ENCODE assay signal across 18 cellular contexts in genomic region chr16:84893467-84893848, GRCh38.
DNase-seq lines count a peak whose midpoint lies in the region; ATAC-seq and TF ChIP-seq lines count a peak whose summit lies in the region.
"Had no signal": no experiment of that assay in that cellular context is flagged by ENCODE, and none has a peak within 500 bp of the region (broad histone marks: within the 10 kb centered on the region; RNA-seq: fewer than 3 reads in every experiment).

No MANE protein-coding gene starts in this region.

- H3K27ac ChIP-seq in HL-60 (replicated peaks) (peak overlapping the region; percentile 17; the same call in 1 of the 2 replicates), right lobe of liver (peak overlapping the region; percentile 56 to 70 (median 69)), upper lobe of right lung (peak overlapping the region; percentile 7)
- H3K27ac ChIP-seq: SJCRH30 had no signal

- no peak for TF ChIP-seq CTCF in HL-60 (IDR thresholded peaks at IDR 0.05; ENCODE audit: insufficient read depth, low read length)
- no peak for TF ChIP-seq CTCF in right lobe of liver (IDR thresholded peaks at IDR 0.05)
- no peak for TF ChIP-seq CTCF in upper lobe of right lung (IDR thresholded peaks at IDR 0.05)
- TF ChIP-seq CTCF in progenitor cell of endocrine pancreas (IDR thresholded peaks at IDR 0.05; ENCODE audit: unreplicated experiment): no peak
- TF ChIP-seq CTCF in GM10266 (IDR thresholded peaks at IDR 0.05; ENCODE audit: control insufficient read depth, insufficient read depth, low read depth, missing control alignments): no peak

- H3K27ac Mint-ChIP-seq in progenitor cell of endocrine pancreas: no peak overlapping the region
- H3K27ac Mint-ChIP-seq: T-cell had no signal

- no peak for TF ChIP-seq POLR2A in right lobe of liver (IDR thresholded peaks at IDR 0.05)

- no peaks in the 10 kb centered on the region for H3K36me3 ChIP-seq in right lobe of liver
- H3K36me3 ChIP-seq in upper lobe of right lung: peaks cover 14% of the 10 kb centered on the region
- H3K36me3 ChIP-seq: SJCRH30 had no signal

- H3K27me3 Mint-ChIP-seq in progenitor cell of endocrine pancreas: no peaks in the 10 kb centered on the region

- H3K27me3 ChIP-seq in HL-60 (ENCODE audit: insufficient read depth, poor library complexity, severe bottlenecking) (peaks cover 5% of the 10 kb centered on the region), right lobe of liver (no peaks in the 10 kb centered on the region), upper lobe of right lung (no peaks in the 10 kb centered on the region)
- H3K27me3 ChIP-seq: Peyer's patch, SJCRH30 had no signal

- H3K36me3 Mint-ChIP-seq in progenitor cell of endocrine pancreas (ENCODE audit: insufficient read depth): peaks cover 6% of the 10 kb centered on the region
- H3K36me3 Mint-ChIP-seq: T-cell had no signal

- no peak overlapping the region for H3K4me3 Mint-ChIP-seq in progenitor cell of endocrine pancreas (ENCODE audit: low read depth)
- H3K4me3 Mint-ChIP-seq: T-cell had no signal

- 100% methylated on average over 3 of the region's 3 CpGs for WGBS in right lobe of liver (ENCODE audit: insufficient coverage, low coverage, low lambda C conversion rate, missing lambda C conversion rate)

- H3K4me1 ChIP-seq in right lobe of liver: peaks cover 0 to 13% (median 6%) of the 10 kb centered on the region in 4 donors
- peaks cover 12% of the 10 kb centered on the region for H3K4me1 ChIP-seq in upper lobe of right lung
- H3K4me1 ChIP-seq: Peyer's patch, SJCRH30 had no signal

- no peaks in the 10 kb centered on the region for H3K4me1 Mint-ChIP-seq in progenitor cell of endocrine pancreas (ENCODE audit: low read depth)
- H3K4me1 Mint-ChIP-seq: T-cell had no signal

- H3K4me3 ChIP-seq in HL-60 (replicated peaks; ENCODE audit: insufficient read depth, low read length) (no peak overlapping the region), right lobe of liver (no peak overlapping the region), upper lobe of right lung (no peak overlapping the region)
- H3K4me3 ChIP-seq: Peyer's patch, SJCRH30 had no signal

- no peaks in the 10 kb centered on the region for H3K9me3 Mint-ChIP-seq in progenitor cell of endocrine pancreas (ENCODE audit: low read depth)
- H3K9me3 Mint-ChIP-seq: T-cell had no signal

- intact Hi-C loops in Right ventricle myocardium superior (cut with DNase I): no loop called here
- intact Hi-C loops in left cardiac atrium (cut with DNase I): no loop called here
- intact Hi-C loops in right lobe of liver (cut with DNase I): no loop called here
- intact Hi-C loops in upper lobe of right lung (cut with DNase I): no loop called here

- H3K9me3 ChIP-seq in right lobe of liver: no peaks in the 10 kb centered on the region
- H3K9me3 ChIP-seq in upper lobe of right lung: no peaks in the 10 kb centered on the region
- H3K9me3 ChIP-seq: Peyer's patch, SJCRH30 had no signal

- DNase-seq in Right ventricle myocardium superior (peak; percentile 20), left cardiac atrium (no peak), HL-60 (ENCODE audit: low read depth in 1 of 2, low spot score in 1 of 2) (no peak), right lobe of liver (no peak), upper lobe of right lung (no peak), progenitor cell of endocrine pancreas (ENCODE audit: low spot score, unreplicated experiment) (no peak), GM10266 (ENCODE audit: extremely low spot score) (no peak)
- no peak for DNase-seq in activated CD4-positive, CD25-positive, alpha-beta regulatory T cell treated with anti-CD3 and anti-CD28 coated beads, Interleukin-2, amount 50 U/mL, for 72 hours
- DNase-seq: 8988T, KG1, NCI-H1092, NCI-H1436, NCI-H1930, NCI-H226, NCI-H748 treated with DMSO at 0.1 percent for 48 hours, Peyer's patch, SJCRH30, T-cell had no signal

- ATAC-seq in Right ventricle myocardium superior (ENCODE audit: poor library complexity): no peak
- no peak for ATAC-seq in left cardiac atrium
- ATAC-seq in right lobe of liver: peak in 1 of 4 donors; percentile 14
- peak; percentile 4 for ATAC-seq in upper lobe of right lung
- ATAC-seq: T-cell had no signal

Comparison
In these comparisons a context has a peak if more than half of its experiments do, and no peak if none do; other contexts are left out.
1. H3K27ac ChIP-seq: peak in every context shown above with its lines; median percentile 69 in right lobe of liver; 17 in HL-60; 7 in upper lobe of right lung.